ENCODE assay signal across 21 cellular contexts in genomic region chr13:45792827-45793303, GRCh38. TPM values are rescaled to one million over a fixed set of nuclear protein-coding genes. Genes with fewer than 3 reads are reported as not detected.
"Had no signal": no experiment of that assay in that cellular context is flagged by ENCODE, and none has a peak within 500 bp of the region (broad histone marks: within the 10 kb centered on the region; RNA-seq: fewer than 3 reads in every experiment).

No MANE protein-coding gene starts in this region.

- H3K9me3 Mint-ChIP-seq: stimulated activated naive CD8-positive, alpha-beta T cell treated with anti-CD3 and anti-CD28 coated beads, Interleukin-15, amount 100 ng/mL, for 72 hours had no signal

- H3K4me1 ChIP-seq: esophagus muscularis mucosa, psoas muscle, spleen, testis had no signal

- H3K4me3 ChIP-seq: esophagus muscularis mucosa, psoas muscle, spleen, testis had no signal

- H3K9me3 ChIP-seq: esophagus muscularis mucosa, psoas muscle, testis had no signal

- DNase-seq: activated CD4-positive, alpha-beta T cell treated with anti-CD3 and anti-CD28 coated beads for 4 hours; activated CD8-positive, alpha-beta memory T cell treated with anti-CD3 and anti-CD28 coated beads, Interleukin-2, amount 50 U/mL, for 48 hours; activated CD8-positive, alpha-beta T cell treated with anti-CD3 and anti-CD28 coated beads for 36 hours; activated naive CD4-positive, alpha-beta T cell treated with Interleukin-2 at 50 U/mL for 16 hours; activated T-cell treated with anti-CD3 and anti-CD28 coated beads, Interleukin-2, amount 50 U/mL, for 72 hours; hippocampal formation; mesenchymal stem cell; nephron progenitor cell; occipital lobe; psoas muscle; spleen; stimulated activated naive CD8-positive, alpha-beta T cell treated with anti-CD3 and anti-CD28 coated beads, Interleukin-15, amount 100 ng/mL, for 72 hours; T-helper 2 cell; testis had no signal

- H3K27ac Mint-ChIP-seq: activated CD8-positive, alpha-beta T cell treated with anti-CD3 and anti-CD28 coated beads for 36 hours; activated T-cell treated with anti-CD3 and anti-CD28 coated beads, Interleukin-2, amount 50 U/mL, for 72 hours; nephron progenitor cell; stimulated activated naive CD8-positive, alpha-beta T cell treated with anti-CD3 and anti-CD28 coated beads, Interleukin-15, amount 100 ng/mL, for 72 hours had no signal

- H3K36me3 ChIP-seq: esophagus muscularis mucosa, spleen had no signal

- FAIRE-seq: colon had no signal

- H3K27ac ChIP-seq: esophagus muscularis mucosa, psoas muscle, spleen, testis had no signal

- ATAC-seq: activated CD8-positive, alpha-beta T cell treated with anti-CD3 and anti-CD28 coated beads for 36 hours; activated T-cell treated with anti-CD3 and anti-CD28 coated beads, Interleukin-2, amount 50 U/mL, for 72 hours; psoas muscle; sciatic nerve; stimulated activated naive CD8-positive, alpha-beta T cell treated with anti-CD3 and anti-CD28 coated beads, Interleukin-15, amount 100 ng/mL, for 72 hours had no signal

- H3K4me3 Mint-ChIP-seq: activated CD8-positive, alpha-beta T cell treated with anti-CD3 and anti-CD28 coated beads for 36 hours; activated T-cell treated with anti-CD3 and anti-CD28 coated beads, Interleukin-2, amount 50 U/mL, for 72 hours; nephron progenitor cell; stimulated activated naive CD8-positive, alpha-beta T cell treated with anti-CD3 and anti-CD28 coated beads, Interleukin-15, amount 100 ng/mL, for 72 hours had no signal

- H3K27me3 Mint-ChIP-seq: activated CD8-positive, alpha-beta T cell treated with anti-CD3 and anti-CD28 coated beads for 36 hours; stimulated activated naive CD8-positive, alpha-beta T cell treated with anti-CD3 and anti-CD28 coated beads, Interleukin-15, amount 100 ng/mL, for 72 hours had no signal

- H3K27me3 ChIP-seq: esophagus muscularis mucosa, spleen, testis had no signal

RNA-seq across cellular contexts. Expression of gene SIAH3, which starts 58.7 kb away (rescaled TPM):
- total RNA-seq: cardiac septum, esophagus muscularis mucosa, glomerular endothelial cell, sciatic nerve had no signal
- polyA plus RNA-seq: liver, urinary bladder had no signal
